In genomic region chr4:140839888-140840790, GRCh38 we compare ENCODE assay signal across 17 cellular contexts.
DNase-seq lines count a peak whose midpoint lies in the region; ATAC-seq and TF ChIP-seq lines count a peak whose summit lies in the region.
"Had no signal": no experiment of that assay in that cellular context is flagged by ENCODE, and none has a peak within 500 bp of the region (broad histone marks: within the 10 kb centered on the region; RNA-seq: fewer than 3 reads in every experiment).

No MANE protein-coding gene starts in this region.

- no peaks in the 10 kb centered on the region for H3K79me1 ChIP-seq in mesenchymal stem cell (replicated peaks; ENCODE audit: low read length, poor library complexity, severe bottlenecking)

- DNase-seq in HAP-1 (ENCODE audit: low spot score in 2 of 2) (peak; percentile 61 to 98), choroid plexus epithelial cell (ENCODE audit: low read depth) (peak; percentile 34), mesenchymal stem cell (peak; percentile 7), skeletal muscle cell (ENCODE audit: low read depth) (peak; percentile 7), Kasumi-1 (lab: John Stamatoyannopoulos, UW) (no peak), coronary artery (ENCODE audit: low spot score) (no peak)
- DNase-seq in stimulated activated naive CD4-positive, alpha-beta T cell (lab: John Stamatoyannopoulos, UW): no peak
- DNase-seq: activated CD8-positive, alpha-beta T cell treated with anti-CD3 and anti-CD28 coated beads, Interleukin-2, amount 10 ng/mL, durations not matched to agents 7 days and 5 days; activated T-cell treated with anti-CD3 and anti-CD28 coated beads, Interleukin-2, amount 50 U/mL, for 24 hours; glutamatergic neuron; lower lobe of right lung; naive thymus-derived CD4-positive, alpha-beta T cell; NCI-H1694 treated with DMSO at 0.1 percent for 48 hours; psoas muscle; T1000 had no signal

- H2BK5ac ChIP-seq in mesenchymal stem cell (ENCODE audit: low read depth, low read length, poor library complexity, severe bottlenecking): no peak overlapping the region

- H3K4me3 ChIP-seq in HAP-1: no peak overlapping the region
- H3K4me3 ChIP-seq in choroid plexus epithelial cell (ENCODE audit: low read depth, low read length): no peak overlapping the region
- no peak overlapping the region for H3K4me3 ChIP-seq in mesenchymal stem cell (ENCODE audit: insufficient read depth in 1 of 2, low read depth in 1 of 2, low read length in 2 of 2)
- no peak overlapping the region for H3K4me3 ChIP-seq in skeletal muscle cell (ENCODE audit: low read depth, low read length)
- H3K4me3 ChIP-seq in coronary artery: no peak overlapping the region
- H3K4me3 ChIP-seq: lower lobe of right lung, psoas muscle had no signal

- in situ Hi-C loops in HAP-1 (cut with MboI; ENCODE audit: low sequenced_read_pairs): no loop called here

- H2BK120ac ChIP-seq in mesenchymal stem cell (ENCODE audit: low read depth, low read length): no peak overlapping the region

- H3K27ac ChIP-seq in mesenchymal stem cell (ENCODE audit: low read length, poor library complexity, severe bottlenecking) (no peak overlapping the region), coronary artery (no peak overlapping the region)
- H3K27ac ChIP-seq: lower lobe of right lung, psoas muscle had no signal

- no peak overlapping the region for H2BK15ac ChIP-seq in mesenchymal stem cell (ENCODE audit: low read depth, poor library complexity, severe bottlenecking)

- no peak for ATAC-seq in GM19397 (IDR thresholded peaks at IDR 0.05; ENCODE audit: unreplicated experiment)
- ATAC-seq: activated CD8-positive, alpha-beta T cell treated with anti-CD3 and anti-CD28 coated beads, Interleukin-2, amount 10 ng/mL, durations not matched to agents 7 days and 5 days; lower lobe of right lung; naive thymus-derived CD4-positive, alpha-beta T cell; psoas muscle; SK-N-SH treated with all-trans-retinoic acid at 6 μM for 48 hours had no signal

- H3K27me3 ChIP-seq in HAP-1 (ENCODE audit: low read depth) (no peaks in the 10 kb centered on the region), mesenchymal stem cell (ENCODE audit: control insufficient read depth in 1 of 2, insufficient read depth in 1 of 2, low read length in 2 of 2) (peaks cover 0 to 1% of the 10 kb centered on the region in 2 experiments)

- H3K9me3 ChIP-seq in HAP-1 (no peaks in the 10 kb centered on the region), mesenchymal stem cell (ENCODE audit: control insufficient read depth, low read length) (no peaks in the 10 kb centered on the region)
- H3K9me3 ChIP-seq: lower lobe of right lung, psoas muscle had no signal

- H2AK5ac ChIP-seq in mesenchymal stem cell (ENCODE audit: low read length, severe bottlenecking): no peak overlapping the region

- no peak overlapping the region for H3K23ac ChIP-seq in mesenchymal stem cell (ENCODE audit: low read length in 2 of 2)

- H3K36me3 ChIP-seq in HAP-1 (replicated peaks) (no peaks in the 10 kb centered on the region), mesenchymal stem cell (ENCODE audit: control insufficient read depth in 1 of 2, insufficient read depth in 2 of 2, low read depth in 1 of 2, low read length in 2 of 2) (no peaks in the 10 kb centered on the region)
- H3K36me3 ChIP-seq: lower lobe of right lung had no signal

- no peak overlapping the region for H3K18ac ChIP-seq in mesenchymal stem cell (ENCODE audit: low read depth in 1 of 2, low read length in 2 of 2)

- H2AFZ ChIP-seq in mesenchymal stem cell (ENCODE audit: low read depth, low read length): no peak overlapping the region

- no peak overlapping the region for H2BK12ac ChIP-seq in mesenchymal stem cell (ENCODE audit: low read length in 2 of 2)

- no peak overlapping the region for H3K14ac ChIP-seq in mesenchymal stem cell (ENCODE audit: low read length in 2 of 2)

- H4K8ac ChIP-seq in mesenchymal stem cell (ENCODE audit: low read length): no peak overlapping the region

- TF ChIP-seq CTCF in choroid plexus epithelial cell (conservative IDR thresholded peaks at IDR 0.05; ENCODE audit: low read depth, low read length) (no peak), coronary artery (IDR thresholded peaks at IDR 0.05) (no peak)

- H3K4me2 ChIP-seq in mesenchymal stem cell (ENCODE audit: low read length, poor library complexity, severe bottlenecking): no peak overlapping the region

- H3K4ac ChIP-seq in mesenchymal stem cell (ENCODE audit: low read depth in 1 of 2, low read length in 2 of 2): no peak overlapping the region

- H3K4me1 ChIP-seq in HAP-1 (peaks cover 39% of the 10 kb centered on the region), mesenchymal stem cell (ENCODE audit: control insufficient read depth, insufficient read depth, low read depth, low read length) (no peaks in the 10 kb centered on the region)
- H3K4me1 ChIP-seq: lower lobe of right lung, psoas muscle had no signal

- WGBS in mesenchymal stem cell: 55% methylated on average over 2 of the region's 4 CpGs

- H4K91ac ChIP-seq in mesenchymal stem cell (ENCODE audit: low read length): no peak overlapping the region

- no peak overlapping the region for H3K9ac ChIP-seq in mesenchymal stem cell (ENCODE audit: low read length)

Comparison
In these comparisons a context has a peak if more than half of its experiments do, and no peak if none do; other contexts are left out.
1. DNase-seq: peak in HAP-1 (2 of 2), choroid plexus epithelial cell (single experiment), mesenchymal stem cell (single experiment) and skeletal muscle cell (single experiment); none in stimulated activated naive CD4-positive, alpha-beta T cell (0 of 6), Kasumi-1 (0 of 2) and coronary artery (single experiment).